In the genomic region with DNA sequence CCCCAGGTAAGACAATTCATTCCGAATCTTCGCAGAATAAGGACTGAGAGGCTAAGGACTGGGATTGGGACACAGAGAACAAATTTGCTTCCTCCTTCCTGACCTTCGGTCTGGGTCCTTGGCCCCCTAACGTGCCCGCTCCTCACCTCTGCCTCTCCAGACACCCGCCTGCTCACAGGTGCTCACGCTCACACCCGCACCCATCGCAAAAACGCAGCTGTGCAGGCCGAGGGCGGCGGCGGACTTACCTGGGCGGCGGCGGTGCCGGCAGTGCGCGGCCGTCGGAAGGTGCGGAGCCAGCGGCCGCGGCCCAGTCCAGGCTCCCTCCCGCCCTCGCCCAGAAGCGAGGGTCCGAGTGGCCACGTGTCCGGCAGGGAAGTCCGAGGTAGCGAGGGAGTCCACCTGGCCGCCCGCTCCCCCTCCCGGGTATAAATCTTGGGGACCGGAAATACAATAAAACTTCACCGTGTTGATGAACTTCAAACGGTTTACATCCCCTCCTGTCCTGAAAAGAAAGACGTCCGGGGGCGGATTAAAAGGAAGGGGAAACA, we compare ENCODE assay signal across 17 cellular contexts. TPM values are rescaled to one million over a fixed set of nuclear protein-coding genes. Genes with fewer than 3 reads are reported as not detected.
DNase-seq lines count a peak whose midpoint lies in the region; ATAC-seq, FAIRE-seq and TF ChIP-seq lines count a peak whose summit lies in the region.
"Had no signal": no experiment of that assay in that cellular context is flagged by ENCODE, and none has a peak within 500 bp of the region (broad histone marks: within the 10 kb centered on the region; RNA-seq: fewer than 3 reads in every experiment).

No MANE protein-coding gene starts in this region.

- H4K8ac ChIP-seq in H1 (ENCODE audit: extremely low read depth, insufficient read depth, low read length) = no peak overlapping the region; the same call in 1 of the 2 replicates

- H3K27me3 Mint-ChIP-seq in CD4-positive, CD25-positive, alpha-beta regulatory T cell = peaks cover 97% of the 10 kb centered on the region
- peaks cover 71% of the 10 kb centered on the region for H3K27me3 Mint-ChIP-seq in IgD-negative memory B cell

- no peak overlapping the region for H3K4ac ChIP-seq in H1 (replicated peaks; ENCODE audit: insufficient read length, low read depth, low read length)

- TF ChIP-seq CTCF in H1 (IDR thresholded peaks at IDR 0.05; ENCODE audit: control extremely low read depth in 1 of 3, insufficient read depth in 1 of 3, low read depth in 1 of 3, low read length in 3 of 3) = no peak

- H4K20me1 ChIP-seq in H1 (replicated peaks in 1 of 2; ENCODE audit: control insufficient read depth in 1 of 2, insufficient read depth in 2 of 2, low read length in 2 of 2) = peaks cover 36 to 42% of the 10 kb centered on the region in 2 experiments

- no peaks in the 10 kb centered on the region for H3K9me3 ChIP-seq in CD4-positive, CD25-positive, alpha-beta regulatory T cell (ENCODE audit: control insufficient read depth in 2 of 2, low read length in 2 of 2)
- no peaks in the 10 kb centered on the region for H3K9me3 ChIP-seq in H1 (ENCODE audit: insufficient read depth in 2 of 2, low read depth in 1 of 2, low read length in 1 of 2)
- H3K9me3 ChIP-seq: adrenal gland, BLaER1, pancreas, uterus had no signal

- DNase-seq in CD4-positive, CD25-positive, alpha-beta regulatory T cell = no peak
- DNase-seq in H1 (ENCODE audit: low read depth in 1 of 2, low spot score in 2 of 2) (peak in 1 of 2 experiments; percentile 69), posterior vena cava (ENCODE audit: low spot score) (peak; percentile 66), Right ventricle myocardium superior (no peak), GM19240 (ENCODE audit: insufficient read length, low spot score) (no peak), SKM-1 (lab: John Stamatoyannopoulos, UW; ENCODE audit: unreplicated experiment) (no peak)
- DNase-seq: activated CD4-positive, alpha-beta T cell treated with anti-CD3 and anti-CD28 coated beads, Interleukin-2, amount 50 U/mL, for 1 hour; hypothalamus; NCI-H1417; pancreas; SW 1271; uterus had no signal

- H4K5ac ChIP-seq in H1 (ENCODE audit: insufficient read length, low read depth, low read length) = no peak overlapping the region

- H3K23ac ChIP-seq in H1 (ENCODE audit: insufficient read length) = no peak overlapping the region

- H3K18ac ChIP-seq in H1 (ENCODE audit: extremely low read depth, low read length) = no peak overlapping the region

- CTCF ChIA-PET in H1 (lab: Charles Lee; ENCODE audit: partially characterized antibody) = interaction anchor here (1.2 kb wide), 2 partner anchors 10 to 25 kb away, joined by 3 to 5 read pairs; no protein-coding TSS in a partner anchor

- no peak overlapping the region for H3K4me3 ChIP-seq in CD4-positive, CD25-positive, alpha-beta regulatory T cell (ENCODE audit: low read depth, low read length)
- peak overlapping the region in 1 of 4 experiments; percentile 21; a peak in 1 of 8 replicates for H3K4me3 ChIP-seq in H1 (ENCODE audit: extremely low read depth in 1 of 4, insufficient read depth in 2 of 4, low read depth in 3 of 4, low read length in 4 of 4)
- H3K4me3 ChIP-seq: BLaER1, pancreas, uterus had no signal

- no peaks in the 10 kb centered on the region for H3K79me2 ChIP-seq in H1 (ENCODE audit: control insufficient read depth in 1 of 2, insufficient read depth in 2 of 2, low read length in 2 of 2)

- H3K14ac ChIP-seq in H1 (ENCODE audit: insufficient read length) = no peak overlapping the region

- H2AFZ ChIP-seq in H1 (ENCODE audit: low read length) = no peak overlapping the region

- no peak overlapping the region for H2BK15ac ChIP-seq in H1 (ENCODE audit: low read length)

- no peak for TF ChIP-seq RAD21 in H1 (IDR thresholded peaks at IDR 0.05 in 1 of 2, conservative IDR thresholded peaks at IDR 0.05 in 1 of 2; ENCODE audit: low read depth in 2 of 2, low read length in 2 of 2)

- no peaks in the 10 kb centered on the region for H3K79me1 ChIP-seq in H1 (ENCODE audit: low read depth, low read length)

- H4K91ac ChIP-seq in H1 (replicated peaks; ENCODE audit: insufficient read length, low read length) = no peak overlapping the region

- no peak overlapping the region for H2BK12ac ChIP-seq in H1 (ENCODE audit: low read depth, low read length)

- peaks cover 5% of the 10 kb centered on the region for H3K36me3 Mint-ChIP-seq in CD4-positive, CD25-positive, alpha-beta regulatory T cell
- peaks cover 1% of the 10 kb centered on the region for H3K36me3 Mint-ChIP-seq in IgD-negative memory B cell

- intact Hi-C loops in posterior vena cava (cut with DNase I) (no loop called here), Right ventricle myocardium superior (cut with DNase I) (no loop called here)

- H3K23me2 ChIP-seq in H1 (ENCODE audit: low read depth, low read length) = 0 out of 2 replicates have a peak, but pooled peaks cover 2% of the 10 kb centered on the region

- WGBS in H1 (ENCODE audit: extremely low coverage in 1 of 2, insufficient coverage in 1 of 2, insufficient read length in 1 of 2, insufficient replicate concordance in 2 of 2, low coverage in 1 of 2, low lambda C conversion rate in 2 of 2, missing lambda C conversion rate in 1 of 2), 2 experiments = 3% methylated on average over 42 of the region's 43 CpGs; no CpG with 5 or more reads in 1 of the 2 experiments

- H3K9me3 Mint-ChIP-seq in CD4-positive, CD25-positive, alpha-beta regulatory T cell = peaks cover 0 to 2% (median 0%) of the 10 kb centered on the region in 7 donors
- no peaks in the 10 kb centered on the region for H3K9me3 Mint-ChIP-seq in IgD-negative memory B cell

- H3K27me3 ChIP-seq in CD4-positive, CD25-positive, alpha-beta regulatory T cell (ENCODE audit: control insufficient read depth, insufficient read depth, low read length) = peaks cover 66% of the 10 kb centered on the region
- H3K27me3 ChIP-seq in H1 (replicated peaks in 1 of 4; ENCODE audit: control insufficient read depth in 3 of 4, extremely low read depth in 1 of 4, insufficient read depth in 3 of 4, low read length in 3 of 4) = peaks cover 97 to 100% (median 99%) of the 10 kb centered on the region in 4 experiments

- FAIRE-seq in H1 (lab: Jason Lieb, UNC) = no peak
- FAIRE-seq: pancreas had no signal

- H3K4me3 Mint-ChIP-seq in CD4-positive, CD25-positive, alpha-beta regulatory T cell = peak overlapping the region; percentile 43 to 67 (median 49)
- H3K4me3 Mint-ChIP-seq in IgD-negative memory B cell = no peak overlapping the region

- TF ChIP-seq EP300 in H1 (IDR thresholded peaks at IDR 0.05; ENCODE audit: borderline replicate concordance in 1 of 2, low read depth in 2 of 2, low read length in 2 of 2) = no peak

- peak overlapping the region; percentile 3 to 17; a peak in 1 of 4 replicates for H3K4me2 ChIP-seq in H1 (ENCODE audit: insufficient read depth in 1 of 2, low read depth in 2 of 2, low read length in 2 of 2)
- H3K4me2 ChIP-seq: BLaER1 had no signal

- no peaks in the 10 kb centered on the region for H3K36me3 ChIP-seq in CD4-positive, CD25-positive, alpha-beta regulatory T cell (ENCODE audit: control insufficient read depth, insufficient read depth, low read length)
- no peaks in the 10 kb centered on the region; a peak in 1 of 8 replicates for H3K36me3 ChIP-seq in H1 (ENCODE audit: control insufficient read depth in 2 of 4, insufficient read depth in 4 of 4, low read length in 3 of 4)
- H3K36me3 ChIP-seq: adrenal gland, BLaER1, pancreas, uterus had no signal

- no peak overlapping the region for H3K27ac Mint-ChIP-seq in CD4-positive, CD25-positive, alpha-beta regulatory T cell
- peak overlapping the region; percentile 5 to 74 (median 53) for H3K27ac Mint-ChIP-seq in IgD-negative memory B cell

- no peak overlapping the region for H3K9ac ChIP-seq in H1 (replicated peaks in 1 of 4; ENCODE audit: extremely low read depth in 1 of 4, low read depth in 3 of 4, low read length in 3 of 4)
- H3K9ac ChIP-seq: BLaER1 had no signal

- H2BK120ac ChIP-seq in H1 (replicated peaks; ENCODE audit: low read depth, low read length) = no peak overlapping the region

- H3K27ac ChIP-seq in CD4-positive, CD25-positive, alpha-beta regulatory T cell (ENCODE audit: insufficient read depth, low read length, poor library complexity, severe bottlenecking) = no peak overlapping the region
- no peak overlapping the region for H3K27ac ChIP-seq in H1 (ENCODE audit: low read depth, low read length)
- H3K27ac ChIP-seq: adrenal gland, BLaER1, pancreas, uterus had no signal

- peaks cover 14% of the 10 kb centered on the region for H3K4me1 ChIP-seq in CD4-positive, CD25-positive, alpha-beta regulatory T cell (ENCODE audit: control insufficient read depth, insufficient read depth, low read length, poor library complexity, severe bottlenecking)
- H3K4me1 ChIP-seq in H1 (replicated peaks in 1 of 4; ENCODE audit: control insufficient read depth in 3 of 4, insufficient read depth in 4 of 4, low read length in 3 of 4) = peaks cover 0 to 5% (median 1%) of the 10 kb centered on the region in 4 experiments; a peak in 3 of 7 replicates
- H3K4me1 ChIP-seq: BLaER1, pancreas, uterus had no signal

- POLR2A ChIA-PET in H1 (lab: Charles Lee; ENCODE audit: partially characterized antibody) = no interaction called here

- no peak for ATAC-seq in CD4-positive, CD25-positive, alpha-beta regulatory T cell (ENCODE audit: low read depth in 2 of 2)
- ATAC-seq in Right ventricle myocardium superior (ENCODE audit: poor library complexity) (no peak), HG03457 (IDR thresholded peaks at IDR 0.05; ENCODE audit: unreplicated experiment) (no peak)
- ATAC-seq: esophagus mucosa had no signal

- peaks cover 4 to 20% (median 9%) of the 10 kb centered on the region in 4 donors for H3K4me1 Mint-ChIP-seq in CD4-positive, CD25-positive, alpha-beta regulatory T cell
- peaks cover 0 to 12% (median 2%) of the 10 kb centered on the region in 3 donors for H3K4me1 Mint-ChIP-seq in IgD-negative memory B cell

- no peak overlapping the region for H2AK5ac ChIP-seq in H1 (ENCODE audit: low read depth, low read length)

- H2BK20ac ChIP-seq in H1 (ENCODE audit: low read length) = no peak overlapping the region

- no peak overlapping the region for H3K56ac ChIP-seq in H1 (replicated peaks; ENCODE audit: insufficient read length, low read depth, low read length)

- no peak for TF ChIP-seq POLR2A in H1 (IDR thresholded peaks at IDR 0.05; ENCODE audit: control extremely low read depth in 1 of 2, low read depth in 2 of 2, low read length in 2 of 2)

- no peak overlapping the region for H2BK5ac ChIP-seq in H1 (ENCODE audit: low read depth, low read length)

RNA-seq across cellular contexts. Expression of gene HOXB9, which starts 7.2 kb away (rescaled TPM):
- 0.25 TPM for total RNA-seq in CD4-positive, CD25-positive, alpha-beta regulatory T cell
- not detected for polyA plus RNA-seq in CD4-positive, CD25-positive, alpha-beta regulatory T cell
- polyA plus RNA-seq in IgD-negative memory B cell (not detected), H1 (2011; rRNA removed) (not detected in 2 replicates)
- not detected in 2 replicates for total RNA-seq in H1 (2021; fragmentation: NEBNext Ultra II Directional; extraction: Animal tissue kit (Norgen Biotek cat#: 25700))
- polyA plus RNA-seq in H1 (2011; cell fraction: cytosol; rRNA removed) = not detected
- polyA plus RNA-seq in H1 (2011; cell fraction: nucleus; rRNA removed) = not detected
- polyA plus RNA-seq in H1 (2012, experiment 1 of 2) = 0.15 to 0.17 TPM in 2 of 4 replicates, not detected in the others
- polyA plus RNA-seq in H1 (2012, experiment 2 of 2) = 0.17 TPM
- 0.02 TPM for polyA plus RNA-seq in H1 (2013, experiment 1 of 2)
- not detected for polyA plus RNA-seq in H1 (2013, experiment 2 of 2)
- polyA minus RNA-seq in H1 (2011; rRNA and poly(A)+ RNA removed) = not detected in 2 replicates
- polyA minus RNA-seq in H1 (2011; cell fraction: cytosol; rRNA and poly(A)+ RNA removed) = not detected
- polyA minus RNA-seq in H1 (2011; cell fraction: nucleus; rRNA and poly(A)+ RNA removed) = not detected
- total RNA-seq in posterior vena cava (under 1 TPM in 1 of 2 donors, not detected in 1; 0.24 TPM), Right ventricle myocardium superior (not detected)
- total RNA-seq: esophagus mucosa had no signal
- polyA plus RNA-seq: pancreas had no signal

RNA-seq across cellular contexts. Expression of gene HOXB8, which starts 18.2 kb away (rescaled TPM):
- not detected for total RNA-seq in CD4-positive, CD25-positive, alpha-beta regulatory T cell
- not detected for polyA plus RNA-seq in CD4-positive, CD25-positive, alpha-beta regulatory T cell
- polyA plus RNA-seq in IgD-negative memory B cell (not detected), H1 (2011; rRNA removed) (not detected in 2 replicates)
- total RNA-seq in H1 (2021; fragmentation: NEBNext Ultra II Directional; extraction: Animal tissue kit (Norgen Biotek cat#: 25700)) = not detected in 2 replicates
- not detected for polyA plus RNA-seq in H1 (2011; cell fraction: cytosol; rRNA removed)
- not detected for polyA plus RNA-seq in H1 (2011; cell fraction: nucleus; rRNA removed)
- polyA plus RNA-seq in H1 (2012, experiment 1 of 2) = not detected in 4 replicates
- polyA plus RNA-seq in H1 (2012, experiment 2 of 2) = 0.09 TPM
- polyA plus RNA-seq in H1 (2013, experiment 1 of 2) = not detected
- not detected for polyA plus RNA-seq in H1 (2013, experiment 2 of 2)
- polyA minus RNA-seq in H1 (2011; rRNA and poly(A)+ RNA removed) = not detected in 2 replicates
- polyA minus RNA-seq in H1 (2011; cell fraction: cytosol; rRNA and poly(A)+ RNA removed) = not detected
- not detected for polyA minus RNA-seq in H1 (2011; cell fraction: nucleus; rRNA and poly(A)+ RNA removed)
- total RNA-seq in posterior vena cava (under 1 TPM; 0.19 to 0.93 TPM), Right ventricle myocardium superior (not detected)
- total RNA-seq: esophagus mucosa had no signal

RNA-seq across cellular contexts. Expression of gene HOXB7, which starts 22.5 kb away (rescaled TPM):
- total RNA-seq in CD4-positive, CD25-positive, alpha-beta regulatory T cell = 2.1 TPM
- polyA plus RNA-seq in CD4-positive, CD25-positive, alpha-beta regulatory T cell = 1 to 10 TPM in 3 of 4 donors, under 1 TPM in 1; 0.77 to 7.2 (median 2.1) TPM
- polyA plus RNA-seq in IgD-negative memory B cell (not detected), H1 (2011; rRNA removed) (not detected in 2 replicates)
- total RNA-seq in H1 (2021; fragmentation: NEBNext Ultra II Directional; extraction: Animal tissue kit (Norgen Biotek cat#: 25700)) = not detected in 2 replicates
- not detected for polyA plus RNA-seq in H1 (2011; cell fraction: cytosol; rRNA removed)
- polyA plus RNA-seq in H1 (2011; cell fraction: nucleus; rRNA removed) = not detected
- not detected in 4 replicates for polyA plus RNA-seq in H1 (2012, experiment 1 of 2)
- polyA plus RNA-seq in H1 (2012, experiment 2 of 2) = not detected
- not detected for polyA plus RNA-seq in H1 (2013, experiment 1 of 2)
- polyA plus RNA-seq in H1 (2013, experiment 2 of 2) = not detected
- not detected in 2 replicates for polyA minus RNA-seq in H1 (2011; rRNA and poly(A)+ RNA removed)
- not detected for polyA minus RNA-seq in H1 (2011; cell fraction: cytosol; rRNA and poly(A)+ RNA removed)
- not detected for polyA minus RNA-seq in H1 (2011; cell fraction: nucleus; rRNA and poly(A)+ RNA removed)
- total RNA-seq in posterior vena cava (10 to 100 TPM in 1 of 2 donors, 1 to 10 TPM in 1; 8.0 to 11.1 TPM), Right ventricle myocardium superior (0.22 TPM)

RNA-seq across cellular contexts. Expression of gene HOXB6, which starts 28.6 kb away (rescaled TPM):
- total RNA-seq in CD4-positive, CD25-positive, alpha-beta regulatory T cell = not detected
- not detected for polyA plus RNA-seq in CD4-positive, CD25-positive, alpha-beta regulatory T cell
- polyA plus RNA-seq in IgD-negative memory B cell (not detected), H1 (2011; rRNA removed) (not detected in 2 replicates)
- not detected in 2 replicates for total RNA-seq in H1 (2021; fragmentation: NEBNext Ultra II Directional; extraction: Animal tissue kit (Norgen Biotek cat#: 25700))
- not detected for polyA plus RNA-seq in H1 (2011; cell fraction: cytosol; rRNA removed)
- polyA plus RNA-seq in H1 (2011; cell fraction: nucleus; rRNA removed) = not detected
- polyA plus RNA-seq in H1 (2012, experiment 1 of 2) = 0.09 to 0.17 TPM in 2 of 4 replicates, not detected in the others
- not detected for polyA plus RNA-seq in H1 (2012, experiment 2 of 2)
- polyA plus RNA-seq in H1 (2013, experiment 1 of 2) = not detected
- not detected for polyA plus RNA-seq in H1 (2013, experiment 2 of 2)
- polyA minus RNA-seq in H1 (2011; rRNA and poly(A)+ RNA removed) = not detected in 2 replicates
- polyA minus RNA-seq in H1 (2011; cell fraction: cytosol; rRNA and poly(A)+ RNA removed) = not detected
- not detected for polyA minus RNA-seq in H1 (2011; cell fraction: nucleus; rRNA and poly(A)+ RNA removed)
- total RNA-seq in posterior vena cava (1 to 10 TPM; 3.9 to 6.7 TPM), Right ventricle myocardium superior (0.78 TPM)

RNA-seq across cellular contexts. Expression of gene HOXB5, which starts 39.8 kb away (rescaled TPM):
- not detected for total RNA-seq in CD4-positive, CD25-positive, alpha-beta regulatory T cell
- polyA plus RNA-seq in CD4-positive, CD25-positive, alpha-beta regulatory T cell = not detected
- polyA plus RNA-seq in IgD-negative memory B cell = not detected
- not detected in 2 replicates for total RNA-seq in H1 (2021; fragmentation: NEBNext Ultra II Directional; extraction: Animal tissue kit (Norgen Biotek cat#: 25700))
- not detected in 2 replicates for polyA plus RNA-seq in H1 (2011; rRNA removed)
- polyA plus RNA-seq in H1 (2011; cell fraction: cytosol; rRNA removed) = not detected
- not detected for polyA plus RNA-seq in H1 (2011; cell fraction: nucleus; rRNA removed)
- polyA plus RNA-seq in H1 (2012, experiment 1 of 2) = not detected in 4 replicates
- not detected for polyA plus RNA-seq in H1 (2012, experiment 2 of 2)
- not detected for polyA plus RNA-seq in H1 (2013, experiment 1 of 2)
- not detected for polyA plus RNA-seq in H1 (2013, experiment 2 of 2)
- 0.07 TPM in 1 of 2 replicates, not detected in the other for polyA minus RNA-seq in H1 (2011; rRNA and poly(A)+ RNA removed)
- not detected for polyA minus RNA-seq in H1 (2011; cell fraction: cytosol; rRNA and poly(A)+ RNA removed)
- polyA minus RNA-seq in H1 (2011; cell fraction: nucleus; rRNA and poly(A)+ RNA removed) = not detected
- total RNA-seq in posterior vena cava = 1 to 10 TPM; 1.1 to 2.8 TPM
- 0.13 TPM for total RNA-seq in Right ventricle myocardium superior

Comparison
In these comparisons a context has a peak if more than half of its experiments do, and no peak if none do; other contexts are left out.
1. H3K27ac Mint-ChIP-seq: peak in IgD-negative memory B cell (3 of 3); none in CD4-positive, CD25-positive, alpha-beta regulatory T cell (0 of 3).
2. H3K4me3 Mint-ChIP-seq: peak in CD4-positive, CD25-positive, alpha-beta regulatory T cell (4 of 4); none in IgD-negative memory B cell (0 of 4).